Comparison of ENCODE assay signal across 19 cellular contexts in the genomic region with DNA sequence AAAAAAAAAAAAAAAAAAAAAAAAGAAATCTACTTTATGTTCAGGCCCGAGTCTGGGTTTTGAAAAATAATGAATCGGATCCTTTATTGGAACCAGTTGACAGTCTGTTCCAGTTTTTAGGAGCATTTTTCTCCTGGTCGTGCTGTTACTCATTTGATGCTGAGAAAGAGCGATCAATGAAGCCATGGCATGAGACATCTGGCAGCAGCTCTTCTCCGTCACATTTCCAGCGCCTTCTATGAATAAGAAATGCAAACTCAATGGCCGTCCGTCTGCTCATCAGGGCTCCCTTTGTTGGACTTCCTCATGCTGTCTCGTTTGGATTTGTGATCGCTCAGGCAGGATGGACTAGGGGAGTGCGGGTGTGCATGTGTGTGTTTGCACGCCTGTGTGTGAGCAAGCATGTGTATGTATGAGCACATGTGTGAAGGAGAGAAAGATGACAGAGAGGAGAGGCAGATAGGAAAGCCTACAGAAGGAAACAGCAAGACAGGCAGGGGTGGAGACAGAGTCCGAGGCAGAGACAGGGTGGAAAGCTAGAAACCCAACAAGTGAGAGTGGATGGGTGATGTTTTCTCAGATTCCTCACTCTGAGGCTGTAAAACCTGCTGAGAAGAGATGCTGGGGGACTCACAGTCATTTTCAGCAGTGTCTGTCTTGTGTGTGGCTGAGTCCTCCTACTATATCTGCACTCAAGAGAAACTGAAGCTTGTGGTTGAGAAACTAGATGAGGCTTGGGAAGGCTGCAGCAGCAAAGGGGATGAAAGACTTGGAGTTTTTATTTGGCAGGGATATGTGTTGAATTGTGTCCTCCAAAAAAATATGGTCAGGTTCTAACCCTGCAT. TPM values are rescaled to one million over a fixed set of nuclear protein-coding genes. Genes with fewer than 3 reads are reported as not detected.
DNase-seq lines count a peak whose midpoint lies in the region; ATAC-seq and TF ChIP-seq lines count a peak whose summit lies in the region.
"Had no signal": no experiment of that assay in that cellular context is flagged by ENCODE, and none has a peak within 500 bp of the region (broad histone marks: within the 10 kb centered on the region; RNA-seq: fewer than 3 reads in every experiment).

No MANE protein-coding gene starts in this region.

- peaks cover 10% of the 10 kb centered on the region for H3K4me1 Mint-ChIP-seq in endodermal cell

- no peaks in the 10 kb centered on the region for H3K9me3 ChIP-seq in BLaER1 treated with 17β-estradiol and CSF1 and Interleukin-3, amounts not matched to agents 10 nM and 100 nM (replicated peaks in 1 of 11)
- H3K9me3 ChIP-seq in SK-N-MC (ENCODE audit: low read depth, low read length) (no peaks in the 10 kb centered on the region), endodermal cell (ENCODE audit: control insufficient read depth, low read length) (no peaks in the 10 kb centered on the region), neuron (ENCODE audit: low read length) (no peaks in the 10 kb centered on the region)
- H3K9me3 ChIP-seq: prostate gland, SK-N-SH had no signal

- H3K27ac Mint-ChIP-seq in endodermal cell, result no peak overlapping the region
- H3K27ac Mint-ChIP-seq: activated CD8-positive, alpha-beta T cell treated with anti-CD3 and anti-CD28 coated beads for 36 hours; activated naive CD8-positive, alpha-beta T cell; CD4-positive, alpha-beta T cell; T-helper 17 cell had no signal

- H2AFZ ChIP-seq in neuron (ENCODE audit: low read depth, low read length), result peak overlapping the region; percentile 1

- 94 to 96% methylated on average over 13 of the region's 13 CpGs for WGBS in endodermal cell (ENCODE audit: insufficient coverage in 1 of 2, insufficient read length in 1 of 2), 2 experiments

- H3K27me3 ChIP-seq in BLaER1 treated with 17β-estradiol and CSF1 and Interleukin-3, amounts not matched to agents 10 nM and 100 nM, result no peaks in the 10 kb centered on the region
- H3K27me3 ChIP-seq in endodermal cell (ENCODE audit: control insufficient read depth, insufficient read depth, low read length, poor library complexity, severe bottlenecking) (no peaks in the 10 kb centered on the region), neuron (ENCODE audit: insufficient read depth, low read length) (no peaks in the 10 kb centered on the region)

- H4K20me1 ChIP-seq in BLaER1 treated with 17β-estradiol and CSF1 and Interleukin-3, amounts not matched to agents 10 nM and 100 nM, result no peaks in the 10 kb centered on the region

- peaks cover 2% of the 10 kb centered on the region for H3K9me3 Mint-ChIP-seq in endodermal cell
- H3K9me3 Mint-ChIP-seq: activated CD8-positive, alpha-beta T cell treated with anti-CD3 and anti-CD28 coated beads for 36 hours; CD4-positive, alpha-beta T cell had no signal

- no peak for ATAC-seq in HG02798 (IDR thresholded peaks at IDR 0.05; ENCODE audit: poor library complexity, unreplicated experiment)
- no peak for ATAC-seq in GM21825 (IDR thresholded peaks at IDR 0.05; ENCODE audit: unreplicated experiment)
- ATAC-seq: activated CD8-positive, alpha-beta T cell treated with anti-CD3 and anti-CD28 coated beads for 36 hours; HCT116; T-helper 17 cell had no signal

- TF ChIP-seq CTCF in endodermal cell (conservative IDR thresholded peaks at IDR 0.05), result no peak

- H3K4me3 ChIP-seq in BLaER1 treated with 17β-estradiol and CSF1 and Interleukin-3, amounts not matched to agents 10 nM and 100 nM, result no peak overlapping the region
- H3K4me3 ChIP-seq in SK-N-MC, result no peak overlapping the region
- no peak overlapping the region for H3K4me3 ChIP-seq in endodermal cell (ENCODE audit: low read length)
- H3K4me3 ChIP-seq in neuron (ENCODE audit: low read length), result no peak overlapping the region
- H3K4me3 ChIP-seq: prostate gland had no signal

- peaks cover 3 to 56% (median 32%) of the 10 kb centered on the region in 10 experiments; a peak in 16 of 20 replicates for H3K4me1 ChIP-seq in BLaER1 treated with 17β-estradiol and CSF1 and Interleukin-3, amounts not matched to agents 10 nM and 100 nM
- H3K4me1 ChIP-seq in endodermal cell (ENCODE audit: control insufficient read depth, insufficient read depth, low read length) (no peaks in the 10 kb centered on the region), neuron (ENCODE audit: insufficient read depth, low read length) (peaks cover 4% of the 10 kb centered on the region)
- H3K4me1 ChIP-seq: prostate gland had no signal

- H3K4me2 ChIP-seq in BLaER1 treated with 17β-estradiol and CSF1 and Interleukin-3, amounts not matched to agents 10 nM and 100 nM, result peak overlapping the region in 6 of 11 experiments; percentile 9 to 44 (median 28); a peak in 7 of 22 replicates
- H3K4me2 ChIP-seq: SK-N-SH had no signal

- no peak overlapping the region; a peak in 1 of 22 replicates for H3K9ac ChIP-seq in BLaER1 treated with 17β-estradiol and CSF1 and Interleukin-3, amounts not matched to agents 10 nM and 100 nM
- H3K9ac ChIP-seq in SK-N-MC (ENCODE audit: insufficient read length) (no peak overlapping the region), endodermal cell (ENCODE audit: extremely low read depth, low read length, poor library complexity, severe bottlenecking) (no peak overlapping the region)
- H3K9ac ChIP-seq: SK-N-SH had no signal

- DNase-seq in SK-N-MC (ENCODE audit: low read depth, low spot score) (no peak), endodermal cell (no peak), NCI-H1105 (lab: John Stamatoyannopoulos, UW) (no peak), mesenteric fat pad (ENCODE audit: low spot score) (no peak)
- DNase-seq: activated CD4-positive, alpha-beta T cell treated with anti-CD3 and anti-CD28 coated beads for 1 hour; activated CD8-positive, alpha-beta T cell treated with anti-CD3 and anti-CD28 coated beads for 36 hours; CD4-positive, alpha-beta T cell; islet precursor cell; SK-N-SH; stimulated activated naive CD4-positive, alpha-beta T cell; T-helper 17 cell had no signal

- no peaks in the 10 kb centered on the region for H3K36me3 Mint-ChIP-seq in endodermal cell (ENCODE audit: low read depth)
- H3K36me3 Mint-ChIP-seq: activated naive CD8-positive, alpha-beta T cell had no signal

- peaks cover 2% of the 10 kb centered on the region for H3K27me3 Mint-ChIP-seq in endodermal cell (ENCODE audit: insufficient read depth)
- H3K27me3 Mint-ChIP-seq: activated naive CD8-positive, alpha-beta T cell had no signal

- H3K4me3 Mint-ChIP-seq in endodermal cell, result no peak overlapping the region
- H3K4me3 Mint-ChIP-seq: activated CD8-positive, alpha-beta T cell treated with anti-CD3 and anti-CD28 coated beads for 36 hours; activated naive CD8-positive, alpha-beta T cell; CD4-positive, alpha-beta T cell; T-helper 17 cell had no signal

- no peaks in the 10 kb centered on the region for H3K36me3 ChIP-seq in BLaER1 treated with 17β-estradiol and CSF1 and Interleukin-3, amounts not matched to agents 10 nM and 100 nM
- H3K36me3 ChIP-seq in SK-N-MC (ENCODE audit: insufficient read depth, low read length), result no peaks in the 10 kb centered on the region
- H3K36me3 ChIP-seq in endodermal cell (ENCODE audit: control insufficient read depth, insufficient read depth, low read length), result no peaks in the 10 kb centered on the region
- no peaks in the 10 kb centered on the region for H3K36me3 ChIP-seq in neuron (ENCODE audit: insufficient read depth, low read length)
- H3K36me3 ChIP-seq: prostate gland had no signal

- no peak overlapping the region for H3K27ac ChIP-seq in BLaER1 treated with 17β-estradiol and CSF1 and Interleukin-3, amounts not matched to agents 10 nM and 100 nM
- H3K27ac ChIP-seq in SK-N-MC (0 out of 2 replicates have a peak overlapping the region, but pooled peaks have one; percentile 31), endodermal cell (ENCODE audit: low read depth, low read length) (peak overlapping the region; percentile 63)
- H3K27ac ChIP-seq: prostate gland had no signal

RNA-seq across cellular contexts. Expression of gene CLMP, which starts 56.0 kb away (rescaled TPM):
- 10 to 100 TPM; 86.5 to 94.4 TPM for total RNA-seq in endodermal cell
- 18.3 TPM for polyA plus RNA-seq in endodermal cell (2013, experiment 1 of 2)
- 23.9 TPM for polyA plus RNA-seq in endodermal cell (2013, experiment 2 of 2)
- 199 TPM for total RNA-seq in mesenteric fat pad
- polyA plus RNA-seq: neural cell had no signal

Comparison
In these comparisons a context has a peak if more than half of its experiments do, and no peak if none do; other contexts are left out.
1. H3K27ac ChIP-seq: peak in SK-N-MC (single experiment) and endodermal cell (single experiment); none in BLaER1 treated with 17β-estradiol and CSF1 and Interleukin-3, amounts not matched to agents 10 nM and 100 nM (0 of 11).